ENCODE assay signal across 14 cellular contexts in the genomic region with DNA sequence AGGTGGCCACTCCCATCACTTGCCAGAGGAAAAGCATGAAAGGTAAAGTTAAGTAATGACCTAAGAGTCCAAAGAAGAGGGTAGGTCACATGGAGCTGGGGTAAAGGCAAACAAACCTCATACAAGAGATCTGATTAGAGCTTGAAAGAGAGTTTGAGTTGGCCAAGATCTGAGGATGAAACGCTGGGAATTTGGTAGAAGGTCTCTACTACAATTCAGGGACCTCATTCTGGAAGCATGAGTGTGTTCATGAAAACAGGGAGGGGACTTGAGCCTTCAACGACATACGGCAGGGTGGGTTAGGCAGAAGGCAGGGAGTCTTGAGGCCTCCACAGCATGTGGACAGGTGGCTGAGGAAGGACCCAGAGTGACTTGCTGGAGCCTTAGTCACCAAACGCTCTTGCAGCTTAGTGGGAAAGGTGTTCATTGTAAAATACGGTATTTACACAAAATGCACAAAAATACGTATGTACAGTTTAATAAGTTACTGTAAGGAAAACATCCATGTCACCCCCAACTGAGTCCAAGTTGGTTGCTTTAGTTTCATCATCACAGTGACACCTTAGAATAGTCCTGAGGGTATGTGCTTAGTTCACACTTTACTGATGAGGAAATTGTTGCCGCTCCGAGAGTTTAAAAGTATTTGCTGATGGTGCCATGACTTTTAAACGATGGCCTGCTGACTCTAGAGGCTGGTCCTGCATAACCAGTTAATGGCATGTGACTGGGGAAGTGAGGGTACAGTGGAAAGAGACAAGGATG. TPM values are rescaled to one million over a fixed set of nuclear protein-coding genes. Genes with fewer than 3 reads are reported as not detected.
A peak's percentile ranks its signal among the peaks of the same experiment; 100 is the strongest.
DNase-seq lines count a peak whose midpoint lies in the region; ATAC-seq, FAIRE-seq and TF ChIP-seq lines count a peak whose summit lies in the region.
"Had no signal": no experiment of that assay in that cellular context is flagged by ENCODE, and none has a peak within 500 bp of the region (broad histone marks: within the 10 kb centered on the region; RNA-seq: fewer than 3 reads in every experiment).

No MANE protein-coding gene starts in this region.

- WGBS in A549 (ENCODE audit: missing lambda C conversion rate) = 6% methylated on average over 9 of the region's 9 CpGs
- WGBS in aorta, 2 donors = 64 to 73% methylated on average over 9 of the region's 9 CpGs

- H3K36me3 Mint-ChIP-seq in HFFc6 (ENCODE audit: low read depth) (peaks cover 28% of the 10 kb centered on the region), endothelial cell (ENCODE audit: low read depth, unreplicated experiment) (peaks cover 39% of the 10 kb centered on the region), nephron (ENCODE audit: low read depth) (peaks cover 76% of the 10 kb centered on the region)

- H3K4me3 Mint-ChIP-seq in HFFc6 (no peak overlapping the region), endothelial cell (ENCODE audit: unreplicated experiment) (peak overlapping the region; percentile 24), nephron (peak overlapping the region in 1 of 3 experiments; percentile 28)
- H3K4me3 Mint-ChIP-seq: central memory CD8-positive, alpha-beta T cell had no signal

- POLR2A ChIA-PET in A549 (lab: Yijun Ruan, JAX) = interaction anchor here (0.6 kb wide), 1 partner anchor 35 kb away, joined by 3 read pairs; no protein-coding TSS in a partner anchor

- intact Hi-C loops in aorta (cut with DNase I) = loop anchor here in 1 of 2 donors (5.0 kb wide), 1 partner anchor 34 kb away; a partner anchor contains a TSS

- H3K9me3 Mint-ChIP-seq in HFFc6 (no peaks in the 10 kb centered on the region), endothelial cell (ENCODE audit: unreplicated experiment) (no peaks in the 10 kb centered on the region), nephron (no peaks in the 10 kb centered on the region)
- H3K9me3 Mint-ChIP-seq: central memory CD8-positive, alpha-beta T cell had no signal

- no peaks in the 10 kb centered on the region for H3K9me3 ChIP-seq in A549
- H3K9me3 ChIP-seq in aorta (ENCODE audit: control insufficient read depth, low read length) = no peaks in the 10 kb centered on the region
- H3K9me3 ChIP-seq: SK-N-SH, thoracic aorta had no signal

- FAIRE-seq in A549 (lab: Jason Lieb, UNC) = no peak
- FAIRE-seq: TTC549 had no signal

- H3K36me3 ChIP-seq in aorta (ENCODE audit: control insufficient read depth in 1 of 2, insufficient read depth in 2 of 2, low read length in 1 of 2) = peaks cover 5 to 7% of the 10 kb centered on the region in 2 donors

- H3K27me3 Mint-ChIP-seq in HFFc6 (ENCODE audit: insufficient read depth) (peaks cover 2% of the 10 kb centered on the region; the same call in 1 of the 2 replicates), endothelial cell (ENCODE audit: unreplicated experiment) (peaks cover 4% of the 10 kb centered on the region), nephron (ENCODE audit: low read depth) (no peaks in the 10 kb centered on the region)
- H3K27me3 Mint-ChIP-seq: central memory CD8-positive, alpha-beta T cell had no signal

- TF ChIP-seq RAD21 in A549 (conservative IDR thresholded peaks at IDR 0.05 in 1 of 2, IDR thresholded peaks at IDR 0.05 in 1 of 2) = no peak

- CTCF ChIA-PET in A549 (lab: Yijun Ruan, JAX) = interaction anchor here (1.6 to 1.9 kb wide), 2 partner anchors 35 to 527 kb away, joined by 3 to 4 read pairs; no protein-coding TSS in a partner anchor

- DNase-seq in A549 (ENCODE audit: low read depth in 1 of 2, low spot score in 1 of 2) (peak in 1 of 2 experiments; percentile 79), HFFc6 (no peak), endothelial cell (ENCODE audit: low spot score) (no peak), NCI-H69 (lab: John Stamatoyannopoulos, UW) (no peak), aorta (no peak)
- no peak for DNase-seq in stimulated activated CD4-positive, alpha-beta T cell treated with anti-CD3 and anti-CD28 coated beads, Interleukin-12 subunit alpha, Interleukin-12 subunit beta, amount 100 ng/mL, for 4 hours
- DNase-seq: NCI-H187 treated with DMSO at 0.1 percent for 48 hours, OCI-M1, SK-N-SH had no signal

- no peaks in the 10 kb centered on the region for H3K27me3 ChIP-seq in aorta (ENCODE audit: control insufficient read depth in 1 of 2, insufficient read depth in 2 of 2, low read length in 1 of 2)

- TF ChIP-seq POLR2A in A549 (IDR thresholded peaks at IDR 0.05; ENCODE audit: low read length) = no peak

- H3K4me1 Mint-ChIP-seq in HFFc6 (ENCODE audit: low read depth) (peaks cover 25% of the 10 kb centered on the region), endothelial cell (ENCODE audit: unreplicated experiment) (peaks cover 7% of the 10 kb centered on the region), nephron (peaks cover 19% of the 10 kb centered on the region)

- ATAC-seq in A549 = peak in 1 of 2 experiments; percentile 10; a peak in 2 of 6 replicates
- ATAC-seq in HG02678 (IDR thresholded peaks at IDR 0.05; ENCODE audit: unreplicated experiment) = no peak
- ATAC-seq in aorta (ENCODE audit: low FRiP score) = no peak

- peak overlapping the region; percentile 0; the same call in 2 of the 3 replicates for H3K4me3 ChIP-seq in A549
- no peak overlapping the region for H3K4me3 ChIP-seq in aorta (ENCODE audit: low read length in 2 of 2)
- H3K4me3 ChIP-seq: thoracic aorta had no signal

- H3K27ac Mint-ChIP-seq in HFFc6 = peak overlapping the region; percentile 10; the same call in 1 of the 2 replicates
- peak overlapping the region; percentile 18 for H3K27ac Mint-ChIP-seq in endothelial cell (ENCODE audit: unreplicated experiment)
- peak overlapping the region; percentile 74 to 97 (median 77) for H3K27ac Mint-ChIP-seq in nephron

- peak; percentile 60 to 69; a peak in 2 of 5 replicates for TF ChIP-seq EP300 in A549 (IDR thresholded peaks at IDR 0.05)

- peak overlapping the region; percentile 65 for H3K4me2 ChIP-seq in A549
- H3K4me2 ChIP-seq: SK-N-SH had no signal

- H3K4me1 ChIP-seq in A549 (peaks cover 62% of the 10 kb centered on the region), aorta (ENCODE audit: control insufficient read depth in 1 of 2, insufficient read depth in 2 of 2, low read length in 2 of 2) (no peaks in the 10 kb centered on the region)

- no peak for TF ChIP-seq CTCF in A549 (IDR thresholded peaks at IDR 0.05)
- no peak for TF ChIP-seq CTCF in HFFc6 (IDR thresholded peaks at IDR 0.05)
- no peak for TF ChIP-seq CTCF in endothelial cell (IDR thresholded peaks at IDR 0.05; ENCODE audit: unreplicated experiment)
- no peak for TF ChIP-seq CTCF in nephron (IDR thresholded peaks at IDR 0.05; ENCODE audit: unreplicated experiment in 3 of 3)

- H3K27ac ChIP-seq in A549 (peak overlapping the region; percentile 59 to 76), aorta (ENCODE audit: low read depth in 1 of 2, low read length in 2 of 2) (no peak overlapping the region)
- H3K27ac ChIP-seq: thoracic aorta had no signal

TF ChIP-seq in A549, 52 proteins besides CTCF, POLR2A, EP300 and RAD21 (continues in another document):
- TF ChIP-seq CEBPB (IDR thresholded peaks at IDR 0.05) (peak; percentile 9 to 69; a peak in 1 of 4 replicates), CBX2 (IDR thresholded peaks at IDR 0.05; ENCODE audit: borderline replicate concordance, low read depth) (no peak), JUN (IDR thresholded peaks at IDR 0.05) (peak; percentile 46 to 60; a peak in 2 of 5 replicates), MAFK (IDR thresholded peaks at IDR 0.05; ENCODE audit: partially characterized antibody) (peak; percentile 5), FOXS1 (CRISPR knock-in tag; IDR thresholded peaks at IDR 0.05) (no peak)
- TF ChIP-seq, protein P1, sequence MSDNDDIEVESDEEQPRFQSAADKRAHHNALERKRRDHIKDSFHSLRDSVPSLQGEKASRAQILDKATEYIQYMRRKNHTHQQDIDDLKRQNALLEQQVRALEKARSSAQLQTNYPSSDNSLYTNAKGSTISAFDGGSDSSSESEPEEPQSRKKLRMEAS (IDR thresholded peaks at IDR 0.05) = 0 out of 2 replicates have a peak, but pooled peaks have one; percentile 23

RNA-seq across cellular contexts. Expression of a gene that starts 5.0 kb away (rescaled TPM):
- polyA plus RNA-seq in A549 (2011; rRNA removed) = 29.1 and 34.9 TPM in 2 replicates
- 12.5 and 16.1 TPM in 2 replicates for polyA plus RNA-seq in A549 (2012; cell fraction: cytosol; rRNA removed)
- 28.9 and 44.5 TPM in 2 replicates for polyA plus RNA-seq in A549 (2012; cell fraction: nucleus; rRNA removed)
- 16.0 to 18.8 TPM (median 17.0 TPM) in 3 replicates for polyA plus RNA-seq in A549 (2017; fragmentation: RNase III; extraction: RNeasy Plus Mini Kit Qiagen cat#74134 plus additional on column Dnase treatment)
- polyA minus RNA-seq in A549 (2011; rRNA and poly(A)+ RNA removed) = 61.8 and 62.5 TPM in 2 replicates
- total RNA-seq in HFFc6 (2021; fragmentation: NEBNext Ultra II Directional; extraction: Animal tissue kit (Norgen Biotek cat#: 25700)) = 10 to 100 TPM; 38.3 to 46.4 (median 41.9) TPM
- 19.1 TPM for total RNA-seq in endothelial cell (ENCODE audit: unreplicated experiment)
- 10 to 100 TPM; 49.1 to 64.4 TPM for total RNA-seq in aorta
- polyA plus RNA-seq in aorta = 10 to 100 TPM; 16.4 to 48.2 TPM

RNA-seq across cellular contexts. Expression of a gene that starts 35.3 kb away (rescaled TPM):
- polyA plus RNA-seq in A549 (2011; rRNA removed) (660 and 762 TPM in 2 replicates), A549 (2017; fragmentation: RNase III; extraction: RNeasy Plus Mini Kit Qiagen cat#74134 plus additional on column Dnase treatment) (341 to 359 TPM (median 358 TPM) in 3 replicates), aorta (100 to 1,000 TPM; 218 to 243 TPM)
- polyA plus RNA-seq in A549 (2012; cell fraction: cytosol; rRNA removed) = 183 and 200 TPM in 2 replicates
- polyA plus RNA-seq in A549 (2012; cell fraction: nucleus; rRNA removed) = 107 and 190 TPM in 2 replicates
- polyA minus RNA-seq in A549 (2011; rRNA and poly(A)+ RNA removed) = 343 and 364 TPM in 2 replicates
- total RNA-seq in HFFc6 (2021; fragmentation: NEBNext Ultra II Directional; extraction: Animal tissue kit (Norgen Biotek cat#: 25700)) = 100 to 1,000 TPM; 399 to 468 (median 441) TPM
- total RNA-seq in endothelial cell (ENCODE audit: unreplicated experiment) (487 TPM), aorta (100 to 1,000 TPM; 345 to 394 TPM)

RNA-seq across cellular contexts. Expression of a gene that starts 35.6 kb away (rescaled TPM):
- polyA plus RNA-seq in A549 (2011; rRNA removed) = 292 and 330 TPM in 2 replicates
- polyA plus RNA-seq in A549 (2012; cell fraction: cytosol; rRNA removed) = 204 and 209 TPM in 2 replicates
- 276 and 324 TPM in 2 replicates for polyA plus RNA-seq in A549 (2012; cell fraction: nucleus; rRNA removed)
- 237 to 256 TPM (median 248 TPM) in 3 replicates for polyA plus RNA-seq in A549 (2017; fragmentation: RNase III; extraction: RNeasy Plus Mini Kit Qiagen cat#74134 plus additional on column Dnase treatment)
- polyA minus RNA-seq in A549 (2011; rRNA and poly(A)+ RNA removed) = 657 and 686 TPM in 2 replicates
- 1,000 to 10,000 TPM in 5 of 6 experiments, 100 to 1,000 TPM in 1; 991 to 1,153 (median 1,104) TPM for total RNA-seq in HFFc6 (2021; fragmentation: NEBNext Ultra II Directional; extraction: Animal tissue kit (Norgen Biotek cat#: 25700))
- total RNA-seq in endothelial cell (ENCODE audit: unreplicated experiment) = 364 TPM
- total RNA-seq in aorta = 100 to 1,000 TPM; 415 to 476 TPM
- 100 to 1,000 TPM; 220 to 221 TPM for polyA plus RNA-seq in aorta

Comparison
In these comparisons a context has a peak if more than half of its experiments do, and no peak if none do; other contexts are left out.
1. H3K27ac ChIP-seq: peak in A549 (2 of 2); none in aorta (0 of 2).
2. H3K27ac Mint-ChIP-seq: peak in every context shown above with its lines; median percentile 77 in nephron; 18 in endothelial cell; 10 in HFFc6.